20 cellular contexts compared by ENCODE assay signal in the genomic region with DNA sequence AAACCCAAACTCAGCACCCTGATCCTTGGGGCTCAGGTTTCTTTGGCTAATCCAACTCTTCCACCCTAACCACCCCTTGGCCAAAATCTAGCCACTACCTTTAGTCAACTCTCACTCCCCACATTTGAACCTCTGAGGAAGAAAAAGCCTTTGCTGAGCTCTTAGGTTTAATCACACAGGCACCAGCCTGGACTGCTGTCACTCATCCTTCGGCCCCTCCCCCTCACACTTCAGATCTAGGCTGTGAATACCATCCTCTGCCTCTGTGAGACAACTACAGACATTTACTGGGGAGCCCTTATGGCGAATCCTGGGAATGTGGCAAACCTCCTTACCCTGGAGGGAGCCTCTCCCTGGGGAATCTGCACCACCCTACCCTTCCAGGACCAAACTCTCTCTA. TPM values are rescaled to one million over a fixed set of nuclear protein-coding genes. Genes with fewer than 3 reads are reported as not detected.
DNase-seq lines count a peak whose midpoint lies in the region; ATAC-seq, FAIRE-seq and TF ChIP-seq lines count a peak whose summit lies in the region.
"Had no signal": no experiment of that assay in that cellular context is flagged by ENCODE, and none has a peak within 500 bp of the region (broad histone marks: within the 10 kb centered on the region; RNA-seq: fewer than 3 reads in every experiment).

No MANE protein-coding gene starts in this region.

- peak overlapping the region; percentile 8 to 52 for H3K27ac Mint-ChIP-seq in activated naive CD4-positive, alpha-beta T cell treated with anti-CD3 and anti-CD28 coated beads, Interleukin-2, amount 50 U/mL, for 72 hours
- H3K27ac Mint-ChIP-seq: CD8-positive, alpha-beta T cell had no signal

- TF ChIP-seq CTCF in bronchial epithelial cell (IDR thresholded peaks at IDR 0.05; ENCODE audit: insufficient read depth, low read length, severe bottlenecking) (no peak), right atrium auricular region (IDR thresholded peaks at IDR 0.05) (no peak)

- no peaks in the 10 kb centered on the region for H3K9me3 ChIP-seq in right atrium auricular region
- H3K9me3 ChIP-seq: mucosa of descending colon, psoas muscle, thyroid gland had no signal

- peaks cover 5 to 14% of the 10 kb centered on the region in 2 donors for H3K36me3 Mint-ChIP-seq in activated naive CD4-positive, alpha-beta T cell treated with anti-CD3 and anti-CD28 coated beads, Interleukin-2, amount 50 U/mL, for 72 hours

- H3K27ac ChIP-seq in right atrium auricular region = no peak overlapping the region
- H3K27ac ChIP-seq: hepatocyte, psoas muscle, thyroid gland had no signal

- no peaks in the 10 kb centered on the region for H3K9me3 Mint-ChIP-seq in activated naive CD4-positive, alpha-beta T cell treated with anti-CD3 and anti-CD28 coated beads, Interleukin-2, amount 50 U/mL, for 72 hours
- H3K9me3 Mint-ChIP-seq: CD8-positive, alpha-beta T cell had no signal

- H3K36me3 ChIP-seq in bronchial epithelial cell (ENCODE audit: control insufficient read depth, insufficient read depth, low read length) = peaks cover 10% of the 10 kb centered on the region
- peaks cover 3% of the 10 kb centered on the region for H3K36me3 ChIP-seq in right atrium auricular region

- H3K4me3 ChIP-seq in bronchial epithelial cell (ENCODE audit: low read depth, low read length) = no peak overlapping the region
- H3K4me3 ChIP-seq in right atrium auricular region = no peak overlapping the region
- H3K4me3 ChIP-seq: hepatocyte, mucosa of descending colon, psoas muscle, thyroid gland had no signal

- H3K27me3 ChIP-seq in bronchial epithelial cell (ENCODE audit: control insufficient read depth, insufficient read depth, low read length) = no peaks in the 10 kb centered on the region
- no peaks in the 10 kb centered on the region for H3K27me3 ChIP-seq in right atrium auricular region
- H3K27me3 ChIP-seq: hepatocyte, thyroid gland had no signal

- no peak for ATAC-seq in activated naive CD4-positive, alpha-beta T cell treated with anti-CD3 and anti-CD28 coated beads, Interleukin-2, amount 50 U/mL, for 72 hours
- ATAC-seq in GM21723 (IDR thresholded peaks at IDR 0.05; ENCODE audit: unreplicated experiment) = no peak
- ATAC-seq: activated CD4-positive, CD25-positive, alpha-beta regulatory T cell treated with anti-CD3 and anti-CD28 coated beads, Interleukin-2, amount 50 U/mL, for 24 hours; CD8-positive, alpha-beta T cell; mucosa of descending colon; psoas muscle; stimulated activated naive CD8-positive, alpha-beta T cell treated with anti-CD3 and anti-CD28 coated beads, Interleukin-15, Interleukin-2, amounts not matched to agents 100 U/mL and 50 U/mL, for 24 hours had no signal

- peak; percentile 58 for FAIRE-seq in bronchial epithelial cell (lab: Jason Lieb, UNC)

- peaks cover 0 to 24% of the 10 kb centered on the region in 2 donors for H3K4me1 ChIP-seq in right atrium auricular region

- DNase-seq in activated naive CD4-positive, alpha-beta T cell treated with anti-CD3 and anti-CD28 coated beads, Interleukin-2, amount 50 U/mL, for 72 hours (ENCODE audit: low spot score in 2 of 2) = no peak
- DNase-seq in activated naive CD4-positive, alpha-beta T cell treated with Interleukin-2 at 50 U/mL for 16 hours = no peak
- DNase-seq in bronchial epithelial cell (ENCODE audit: low read depth) (no peak), GM03348 (ENCODE audit: low spot score) (no peak), right atrium auricular region (ENCODE audit: low spot score) (no peak)
- DNase-seq: activated effector memory CD4-positive, alpha-beta T cell treated with Interleukin-2 at 50 U/mL for 16 hours; CD8-positive, alpha-beta T cell; central memory CD4-positive, alpha-beta T cell; foreskin melanocyte; GDM1; NCI-H524; psoas muscle; stimulated activated CD4-positive, alpha-beta T cell treated with anti-CD3 and anti-CD28 coated beads, Interleukin-1b, Interleukin-23, amount 100 ng/mL, for 48 hours; stimulated activated naive CD8-positive, alpha-beta T cell treated with anti-CD3 and anti-CD28 coated beads, Interleukin-15, Interleukin-2, amounts not matched to agents 100 U/mL and 50 U/mL, for 24 hours; thyroid gland had no signal

RNA-seq across cellular contexts. Expression of a gene that starts 5.3 kb away (rescaled TPM):
- 100 to 1,000 TPM; 127 to 217 TPM for total RNA-seq in activated naive CD4-positive, alpha-beta T cell treated with anti-CD3 and anti-CD28 coated beads, Interleukin-2, amount 50 U/mL, for 72 hours
- 5.3 and 25.5 TPM in 2 replicates for total RNA-seq in bronchial epithelial cell
- 100 to 1,000 TPM; 231 to 334 TPM for total RNA-seq in right atrium auricular region

RNA-seq across cellular contexts. Expression of a gene that starts 11.3 kb away (rescaled TPM):
- not detected for total RNA-seq in activated naive CD4-positive, alpha-beta T cell treated with anti-CD3 and anti-CD28 coated beads, Interleukin-2, amount 50 U/mL, for 72 hours
- total RNA-seq in bronchial epithelial cell (0.26 and 1.2 TPM in 2 replicates), right atrium auricular region (under 1 TPM in 1 of 2 donors, not detected in 1; 0.47 TPM)
- total RNA-seq: CD8-positive, alpha-beta T cell; hepatocyte; psoas muscle; skeletal muscle tissue; thyroid gland had no signal

RNA-seq across cellular contexts. Expression of a gene that starts 15.7 kb away (rescaled TPM):
- total RNA-seq in activated naive CD4-positive, alpha-beta T cell treated with anti-CD3 and anti-CD28 coated beads, Interleukin-2, amount 50 U/mL, for 72 hours = under 1 TPM; 0.59 to 0.86 TPM
- total RNA-seq in bronchial epithelial cell = not detected in 2 replicates
- 1 to 10 TPM; 6.1 to 9.2 TPM for total RNA-seq in right atrium auricular region
- total RNA-seq: CD8-positive, alpha-beta T cell had no signal

RNA-seq across cellular contexts. Expression of a gene that starts 28.7 kb away (rescaled TPM):
- 10 to 100 TPM in 1 of 2 donors, 1 to 10 TPM in 1; 5.0 to 10.5 TPM for total RNA-seq in activated naive CD4-positive, alpha-beta T cell treated with anti-CD3 and anti-CD28 coated beads, Interleukin-2, amount 50 U/mL, for 72 hours
- total RNA-seq in bronchial epithelial cell (0.26 and 1.2 TPM in 2 replicates), right atrium auricular region (under 1 TPM; 0.70 to 0.71 TPM)

RNA-seq across cellular contexts. Expression of a gene that starts 36.7 kb away (rescaled TPM):
- 1 to 10 TPM in 1 of 2 donors, under 1 TPM in 1; 0.30 to 1.1 TPM for total RNA-seq in activated naive CD4-positive, alpha-beta T cell treated with anti-CD3 and anti-CD28 coated beads, Interleukin-2, amount 50 U/mL, for 72 hours
- total RNA-seq in bronchial epithelial cell = 0.38 TPM in 1 of 2 replicates, not detected in the other
- 1 to 10 TPM; 1.9 to 3.4 TPM for total RNA-seq in right atrium auricular region
- total RNA-seq: skeletal muscle tissue had no signal
